Comparison of ENCODE assay signal across 29 cellular contexts in genomic region chr2:11038641-11039040, GRCh38.
"Had no signal": no experiment of that assay in that cellular context is flagged by ENCODE, and none has a peak within 500 bp of the region (broad histone marks: within the 10 kb centered on the region; RNA-seq: fewer than 3 reads in every experiment).

No MANE protein-coding gene starts in this region.

- H3K9me3 ChIP-seq: testis, thyroid gland, upper lobe of right lung, uterus had no signal

- DNase-seq: stimulated activated CD4-positive, alpha-beta T cell treated with anti-CD3 and anti-CD28 coated beads, Interleukin-2, amount 100 ng/mL, for 48 hours; stimulated activated CD4-positive, alpha-beta T cell treated with anti-CD3 and anti-CD28 coated beads, Interleukin-4, amount 100 ng/mL, for 1 hour; stimulated activated CD4-positive, alpha-beta T cell treated with anti-CD3 and anti-CD28 coated beads, Interleukin-4, amount 100 ng/mL, for 24 hours; stimulated activated CD4-positive, alpha-beta T cell treated with anti-CD3 and anti-CD28 coated beads, Interleukin-4, amount 100 ng/mL, for 4 hours; stimulated activated CD8-positive, alpha-beta memory T cell treated with anti-CD3 and anti-CD28 coated beads, Interleukin-4, amount 100 ng/mL, for 48 hours; stimulated activated naive B cell treated with anti-CD40 and anti-IgM and Interleukin-4, amounts not matched to agents 10 μg/mL and 1 μg/mL and 100 μg/mL, for 72 hours; stimulated activated naive CD4-positive, alpha-beta T cell; stimulated activated naive CD4-positive, alpha-beta T cell treated with Interleukin-2 at 50 U/mL for 16 hours; stimulated activated naive CD8-positive, alpha-beta T cell treated with anti-CD3 and anti-CD28 coated beads, Interleukin-15, amount 100 ng/mL, for 72 hours; stimulated activated naive CD8-positive, alpha-beta T cell treated with anti-CD3 and anti-CD28 coated beads, Interleukin-15, Interleukin-2, amounts not matched to agents 100 U/mL and 50 U/mL, for 24 hours; stomach; substantia nigra; testis; thyroid gland; tibial artery; transverse colon; trophoblast cell; upper lobe of left lung; upper lobe of right lung; uterus had no signal

- H3K27ac Mint-ChIP-seq: stimulated activated effector memory CD8-positive, alpha-beta T cell treated with anti-CD3 and anti-CD28 coated beads, Interleukin-12 subunit alpha, Interleukin-12 subunit beta, amount 100 ng/mL, for 72 hours; stimulated activated memory B cell treated with anti-CD40 and anti-IgM and Interleukin-4, amounts not matched to agents 10 μg/mL and 1 μg/mL and 100 μg/mL, for 72 hours; stimulated activated naive B cell treated with anti-CD40 and anti-IgM and Interleukin-4, amounts not matched to agents 10 μg/mL and 1 μg/mL and 100 μg/mL, for 72 hours; stimulated activated naive CD8-positive, alpha-beta T cell treated with anti-CD3 and anti-CD28 coated beads, Interleukin-15, amount 100 ng/mL, for 72 hours; stimulated activated naive CD8-positive, alpha-beta T cell treated with anti-CD3 and anti-CD28 coated beads, Interleukin-15, Interleukin-2, amounts not matched to agents 100 ng/mL and 50 ng/mL, for 24 hours; type B pancreatic cell had no signal

- H3K4me3 ChIP-seq: stomach, suprapubic skin, testis, thoracic aorta, thyroid gland, tibial artery, tibial nerve, transverse colon, upper lobe of left lung, upper lobe of right lung, uterus, vagina had no signal

- H3K27me3 ChIP-seq: stomach, testis, thyroid gland, transverse colon, upper lobe of left lung, uterus, vagina had no signal

- ATAC-seq: stimulated activated effector memory CD8-positive, alpha-beta T cell treated with anti-CD3 and anti-CD28 coated beads, Interleukin-12 subunit alpha, Interleukin-12 subunit beta, amount 100 ng/mL, for 72 hours; stimulated activated memory B cell treated with anti-CD40 and anti-IgM and Interleukin-4, amounts not matched to agents 10 μg/mL and 1 μg/mL and 100 μg/mL, for 72 hours; stimulated activated naive B cell treated with anti-CD40 and anti-IgM and Interleukin-4, amounts not matched to agents 10 μg/mL and 1 μg/mL and 100 μg/mL, for 72 hours; stimulated activated naive CD8-positive, alpha-beta T cell treated with anti-CD3 and anti-CD28 coated beads, Interleukin-15, amount 100 ng/mL, for 72 hours; stimulated activated naive CD8-positive, alpha-beta T cell treated with anti-CD3 and anti-CD28 coated beads, Interleukin-15, Interleukin-2, amounts not matched to agents 100 U/mL and 50 U/mL, for 24 hours; upper lobe of right lung had no signal

- H3K36me3 ChIP-seq: stomach, suprapubic skin, thoracic aorta, thyroid gland, tibial artery, tibial nerve, transverse colon, upper lobe of left lung, upper lobe of right lung, uterus, vagina had no signal

- H3K27ac ChIP-seq: stomach, suprapubic skin, testis, thoracic aorta, thyroid gland, tibial artery, tibial nerve, transverse colon, upper lobe of left lung, upper lobe of right lung, uterus, vagina had no signal

- H3K4me3 Mint-ChIP-seq: stimulated activated effector memory CD8-positive, alpha-beta T cell treated with anti-CD3 and anti-CD28 coated beads, Interleukin-12 subunit alpha, Interleukin-12 subunit beta, amount 100 ng/mL, for 72 hours; stimulated activated memory B cell treated with anti-CD40 and anti-IgM and Interleukin-4, amounts not matched to agents 10 μg/mL and 1 μg/mL and 100 μg/mL, for 72 hours; stimulated activated naive B cell treated with anti-CD40 and anti-IgM and Interleukin-4, amounts not matched to agents 10 μg/mL and 1 μg/mL and 100 μg/mL, for 72 hours; stimulated activated naive CD8-positive, alpha-beta T cell treated with anti-CD3 and anti-CD28 coated beads, Interleukin-15, amount 100 ng/mL, for 72 hours; stimulated activated naive CD8-positive, alpha-beta T cell treated with anti-CD3 and anti-CD28 coated beads, Interleukin-15, Interleukin-2, amounts not matched to agents 100 ng/mL and 50 ng/mL, for 24 hours; type B pancreatic cell had no signal

- FAIRE-seq: urothelium cell line had no signal

- H3K36me3 Mint-ChIP-seq: stimulated activated effector memory CD8-positive, alpha-beta T cell treated with anti-CD3 and anti-CD28 coated beads, Interleukin-12 subunit alpha, Interleukin-12 subunit beta, amount 100 ng/mL, for 72 hours; stimulated activated memory B cell treated with anti-CD40 and anti-IgM and Interleukin-4, amounts not matched to agents 10 μg/mL and 1 μg/mL and 100 μg/mL, for 72 hours; type B pancreatic cell had no signal

- H3K4me1 ChIP-seq: stomach, suprapubic skin, testis, thyroid gland, tibial artery, tibial nerve, transverse colon, upper lobe of left lung, upper lobe of right lung, uterus, vagina had no signal

- H3K4me1 Mint-ChIP-seq: stimulated activated effector memory CD8-positive, alpha-beta T cell treated with anti-CD3 and anti-CD28 coated beads, Interleukin-12 subunit alpha, Interleukin-12 subunit beta, amount 100 ng/mL, for 72 hours; stimulated activated memory B cell treated with anti-CD40 and anti-IgM and Interleukin-4, amounts not matched to agents 10 μg/mL and 1 μg/mL and 100 μg/mL, for 72 hours; stimulated activated naive B cell treated with anti-CD40 and anti-IgM and Interleukin-4, amounts not matched to agents 10 μg/mL and 1 μg/mL and 100 μg/mL, for 72 hours; stimulated activated naive CD8-positive, alpha-beta T cell treated with anti-CD3 and anti-CD28 coated beads, Interleukin-15, amount 100 ng/mL, for 72 hours had no signal
